ENCODE assay signal across 29 cellular contexts in genomic region chr15:74221399-74222230, GRCh38. TPM values are rescaled to one million over a fixed set of nuclear protein-coding genes. Genes with fewer than 3 reads are reported as not detected.
DNase-seq lines count a peak whose midpoint lies in the region; ATAC-seq and TF ChIP-seq lines count a peak whose summit lies in the region.
"Had no signal": no experiment of that assay in that cellular context is flagged by ENCODE, and none has a peak within 500 bp of the region (broad histone marks: within the 10 kb centered on the region; RNA-seq: fewer than 3 reads in every experiment).

No MANE protein-coding gene starts in this region.

- H4K20me1 ChIP-seq in GM23338 (replicated peaks; ENCODE audit: insufficient read depth): no peaks in the 10 kb centered on the region; the same call in 1 of the 2 replicates
- H4K20me1 ChIP-seq: BLaER1 had no signal

- H3K4me2 ChIP-seq in GM23338: peak overlapping the region; percentile 71
- H3K4me2 ChIP-seq: BLaER1 had no signal

- H3K36me3 Mint-ChIP-seq in GM23338 (ENCODE audit: low read depth): no peaks in the 10 kb centered on the region
- H3K36me3 Mint-ChIP-seq in nephron (ENCODE audit: low read depth): no peaks in the 10 kb centered on the region
- H3K36me3 Mint-ChIP-seq: activated naive CD4-positive, alpha-beta T cell treated with anti-CD3 and anti-CD28 coated beads, Interleukin-2, amount 50 U/mL, for 24 hours; memory B cell; naive B cell had no signal

- H3K27me3 Mint-ChIP-seq in GM23338 (ENCODE audit: insufficient read depth, low read depth, poor library complexity) (peaks cover 87% of the 10 kb centered on the region), nephron (ENCODE audit: low read depth) (peaks cover 6% of the 10 kb centered on the region)

- peaks cover 100% of the 10 kb centered on the region for H3K27me3 ChIP-seq in GM23338 (ENCODE audit: insufficient read depth)
- H3K27me3 ChIP-seq: ascending aorta, ovary had no signal

- DNase-seq in GM23338 (ENCODE audit: low spot score) (no peak), NCI-H1694 treated with DMSO at 0.1 percent for 48 hours (lab: John Stamatoyannopoulos, UW) (peak; percentile 22), KG1 (lab: John Stamatoyannopoulos, UW) (no peak), NCI-H748 treated with DMSO at 0.1 percent for 48 hours (lab: John Stamatoyannopoulos, UW) (no peak), caudate nucleus (lab: John Stamatoyannopoulos, UW) (no peak), kidney tubule cell (ENCODE audit: low spot score) (no peak)
- DNase-seq: activated B cell treated with CpG ODN at 0.5 μM for 24 hours; activated CD4-positive, alpha-beta T cell treated with anti-CD3 and anti-CD28 coated beads, Interleukin-2, amount 50 U/mL, for 4 hours; COR-L47; GOT3; heart left ventricle; left cardiac atrium; naive B cell; NCI-H1105; NCI-H526 treated with DMSO at 0.1 percent for 48 hours; ovary; stimulated activated naive CD8-positive, alpha-beta T cell treated with anti-CD3 and anti-CD28 coated beads, Interleukin-15, Interleukin-2, amounts not matched to agents 100 U/mL and 50 U/mL, for 24 hours; T-helper 9 cell had no signal

- peaks cover 42% of the 10 kb centered on the region for H3K4me1 ChIP-seq in GM23338 (ENCODE audit: insufficient read depth)
- H3K4me1 ChIP-seq: ascending aorta, BLaER1, heart left ventricle had no signal

- no peak overlapping the region for H2AFZ ChIP-seq in GM23338

- TF ChIP-seq CTCF in GM23338 (conservative IDR thresholded peaks at IDR 0.05; ENCODE audit: low read depth in 2 of 2) (no peak), nephron (IDR thresholded peaks at IDR 0.05; ENCODE audit: unreplicated experiment in 3 of 3) (no peak)

- no peaks in the 10 kb centered on the region for H3K9me2 ChIP-seq in GM23338 (ENCODE audit: insufficient read depth)

- no peaks in the 10 kb centered on the region for H3K79me2 ChIP-seq in GM23338 (replicated peaks; ENCODE audit: insufficient read depth)

- H3K27ac Mint-ChIP-seq in GM23338: no peak overlapping the region
- H3K27ac Mint-ChIP-seq in nephron: peak overlapping the region; percentile 88 to 95 (median 89)
- H3K27ac Mint-ChIP-seq: activated B cell treated with CpG ODN at 0.5 μM for 24 hours; activated naive CD4-positive, alpha-beta T cell treated with anti-CD3 and anti-CD28 coated beads, Interleukin-2, amount 50 U/mL, for 24 hours; memory B cell; naive B cell had no signal

- no peaks in the 10 kb centered on the region for H3K36me3 ChIP-seq in GM23338 (ENCODE audit: insufficient read depth)
- H3K36me3 ChIP-seq: ascending aorta, BLaER1, heart left ventricle, ovary, thoracic aorta had no signal

- H3K27ac ChIP-seq in GM23338 (ENCODE audit: low read depth) (no peak overlapping the region), angular gyrus (ENCODE audit: low read depth, low read length) (peak overlapping the region; percentile 3), caudate nucleus (ENCODE audit: low read depth, low read length) (no peak overlapping the region)
- H3K27ac ChIP-seq: ascending aorta, BLaER1, epithelial cell of prostate, heart left ventricle, ovary, thoracic aorta had no signal

- no peaks in the 10 kb centered on the region for H3F3A ChIP-seq in GM23338 (replicated peaks; ENCODE audit: low read depth)

- H3K4me3 ChIP-seq in GM23338: peak overlapping the region; percentile 41; the same call in 1 of the 2 replicates
- H3K4me3 ChIP-seq: ascending aorta, BLaER1, heart left ventricle, ovary, thoracic aorta had no signal

- H3K9me3 Mint-ChIP-seq in GM23338: no peaks in the 10 kb centered on the region; the same call in 2 of the 3 replicates
- H3K9me3 Mint-ChIP-seq in nephron: no peaks in the 10 kb centered on the region
- H3K9me3 Mint-ChIP-seq: activated B cell treated with CpG ODN at 0.5 μM for 24 hours; activated naive CD4-positive, alpha-beta T cell treated with anti-CD3 and anti-CD28 coated beads, Interleukin-2, amount 50 U/mL, for 24 hours; memory B cell; naive B cell had no signal

- H3K4me3 Mint-ChIP-seq in GM23338 (no peak overlapping the region), nephron (peak overlapping the region in 1 of 3 experiments; percentile 8)
- H3K4me3 Mint-ChIP-seq: activated B cell treated with CpG ODN at 0.5 μM for 24 hours; activated naive CD4-positive, alpha-beta T cell treated with anti-CD3 and anti-CD28 coated beads, Interleukin-2, amount 50 U/mL, for 24 hours; memory B cell; naive B cell had no signal

- H3K4me1 Mint-ChIP-seq in GM23338 (peaks cover 55% of the 10 kb centered on the region), nephron (peaks cover 80% of the 10 kb centered on the region)
- H3K4me1 Mint-ChIP-seq: activated B cell treated with CpG ODN at 0.5 μM for 24 hours, memory B cell had no signal

- peak; percentile 5 for ATAC-seq in GM23338
- ATAC-seq: heart left ventricle; left cardiac atrium; right cardiac atrium; stimulated activated naive CD8-positive, alpha-beta T cell treated with anti-CD3 and anti-CD28 coated beads, Interleukin-15, Interleukin-2, amounts not matched to agents 100 U/mL and 50 U/mL, for 24 hours had no signal

TF ChIP-seq in GM23338, 12 proteins besides CTCF, POLR2A, EP300 and RAD21:
- TF ChIP-seq STAT1 (IDR thresholded peaks at IDR 0.05; ENCODE audit: unreplicated experiment) (no peak), EZH2 (IDR thresholded peaks at IDR 0.05; ENCODE audit: low read depth, unreplicated experiment) (peak; percentile 2)

RNA-seq across cellular contexts. Expression of gene CCDC33, which starts 14.5 kb away (rescaled TPM):
- total RNA-seq in GM23338 (2014; rRNA removed; shearing (Covaris generic)): 0.27 and 2.6 TPM in 2 replicates
- polyA plus RNA-seq in GM23338 (2016; fragmentation: Nextera tagmentation; extraction: Ambion mirVana): 2.5 and 2.8 TPM in 2 replicates
- total RNA-seq: activated B cell treated with CpG ODN at 0.5 μM for 24 hours, ascending aorta, chondrocyte, heart left ventricle, left cardiac atrium, LHCN-M2, right cardiac atrium, thoracic aorta had no signal

RNA-seq across cellular contexts. Expression of gene STRA6, which starts 19.0 kb away (rescaled TPM):
- 9.9 and 14.1 TPM in 2 replicates for total RNA-seq in GM23338 (2014; rRNA removed; shearing (Covaris generic))
- polyA plus RNA-seq in GM23338 (2016; fragmentation: Nextera tagmentation; extraction: Ambion mirVana): 8.2 TPM in 2 replicates
- total RNA-seq: activated B cell treated with CpG ODN at 0.5 μM for 24 hours, ascending aorta, left cardiac atrium, LHCN-M2 had no signal

RNA-seq across cellular contexts. Expression of gene ISLR, which starts 48.1 kb away (rescaled TPM):
- 1.6 TPM in 1 of 2 replicates, not detected in the other for total RNA-seq in GM23338 (2014; rRNA removed; shearing (Covaris generic))
- 0.09 and 0.55 TPM in 2 replicates for polyA plus RNA-seq in GM23338 (2016; fragmentation: Nextera tagmentation; extraction: Ambion mirVana)
- total RNA-seq: activated B cell treated with CpG ODN at 0.5 μM for 24 hours had no signal
